1 cellular context compared by ENCODE assay signal in the genomic region with DNA sequence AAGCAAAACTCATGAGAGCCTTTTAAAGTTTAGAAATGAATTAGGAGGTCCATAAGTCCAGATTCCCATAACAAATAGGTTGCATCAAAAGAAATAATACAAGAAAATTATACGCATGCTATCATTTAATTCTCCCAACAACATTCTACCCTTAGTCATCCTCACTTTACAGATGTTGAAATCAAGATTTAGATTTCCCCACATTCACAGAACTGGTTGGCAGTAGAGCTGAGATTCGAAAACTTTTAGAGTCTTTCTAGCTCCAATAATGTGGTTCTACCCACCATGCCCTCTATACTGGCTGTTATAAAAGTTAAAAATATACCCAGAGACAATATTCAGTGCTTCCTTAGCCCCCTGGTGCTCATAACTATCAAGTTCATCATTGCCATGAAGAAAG.
TF ChIP-seq lines count a peak whose summit lies in the region.

No MANE protein-coding gene starts in this region.

TF ChIP-seq in IMR-90, 13 proteins besides CTCF, POLR2A, EP300 and RAD21:
- TF ChIP-seq CEBPB (IDR thresholded peaks at IDR 0.05; ENCODE audit: low read depth, low read length): peak; percentile 33; the same call in 1 of the 2 replicates
- TF ChIP-seq FOS (IDR thresholded peaks at IDR 0.05; ENCODE audit: low read depth, low read length): no peak
